In genomic region chr14:95056476-95056875, GRCh38 we compare ENCODE assay signal across 22 cellular contexts.
A peak's percentile ranks its signal among the peaks of the same experiment; 100 is the strongest.
DNase-seq lines count a peak whose midpoint lies in the region; TF ChIP-seq lines count a peak whose summit lies in the region.
"Had no signal": no experiment of that assay in that cellular context is flagged by ENCODE, and none has a peak within 500 bp of the region (broad histone marks: within the 10 kb centered on the region; RNA-seq: fewer than 3 reads in every experiment).

No MANE protein-coding gene starts in this region.

- no peaks in the 10 kb centered on the region for H3K9me3 ChIP-seq in prostate gland
- no peaks in the 10 kb centered on the region for H3K9me3 ChIP-seq in GM23248 (ENCODE audit: low read depth)
- H3K9me3 ChIP-seq: BE2C, colonic mucosa had no signal

- H3K9me2 ChIP-seq in GM23248 (ENCODE audit: insufficient read depth): no peaks in the 10 kb centered on the region

- no peaks in the 10 kb centered on the region for H3K79me2 ChIP-seq in GM23248 (ENCODE audit: insufficient read depth)

- H2AFZ ChIP-seq in GM23248: no peak overlapping the region

- intact Hi-C loops in prostate gland (cut with DNase I): no loop called here

- no peak overlapping the region for H3K9ac ChIP-seq in GM23248

- no peak overlapping the region for H3K4me3 ChIP-seq in prostate gland
- H3K4me3 ChIP-seq in GM23248: no peak overlapping the region
- H3K4me3 ChIP-seq: colonic mucosa, lung, skin epidermis had no signal

- no peak for TF ChIP-seq CTCF in prostate gland (IDR thresholded peaks at IDR 0.05)

- no peak overlapping the region for H3K4me2 ChIP-seq in GM23248 (ENCODE audit: unreplicated experiment)

- H3K4me1 ChIP-seq in prostate gland (replicated peaks) (peaks cover 3% of the 10 kb centered on the region), GM23248 (ENCODE audit: insufficient read depth) (no peaks in the 10 kb centered on the region)
- H3K4me1 ChIP-seq: BE2C, colonic mucosa had no signal

- 29% methylated on average over 10 of the region's 10 CpGs for WGBS in prostate gland
- 38 to 47% methylated on average over 10 of the region's 10 CpGs for WGBS in GM23248 (ENCODE audit: low coverage in 1 of 2, low lambda C conversion rate in 2 of 2, missing lambda C conversion rate in 2 of 2), 2 experiments

- no peak overlapping the region for H3K27ac ChIP-seq in prostate gland
- no peak overlapping the region for H3K27ac ChIP-seq in GM23248
- H3K27ac ChIP-seq: 22Rv1, colonic mucosa, skin epidermis had no signal

- DNase-seq in NCI-H2081 (lab: John Stamatoyannopoulos, UW): peak; percentile 6 to 28
- no peak for DNase-seq in NCI-H2081 treated with DMSO at 0.1 percent for 48 hours (lab: John Stamatoyannopoulos, UW)
- peak in 2 of 3 experiments; percentile 87 to 94 for DNase-seq in NCI-H1417 (lab: John Stamatoyannopoulos, UW)
- DNase-seq in NCI-H69 (lab: John Stamatoyannopoulos, UW): peak; percentile 92
- DNase-seq in prostate gland (ENCODE audit: low spot score): peak; percentile 47
- no peak for DNase-seq in GM23248
- no peak for DNase-seq in stimulated activated CD4-positive, alpha-beta T cell treated with anti-CD3 and anti-CD28 coated beads, Interleukin-4, amount 100 ng/mL, for 1 hour
- no peak for DNase-seq in NCI-H187 (lab: John Stamatoyannopoulos, UW)
- DNase-seq: activated CD4-positive, CD25-positive, alpha-beta regulatory T cell; activated naive CD8-positive, alpha-beta T cell treated with anti-CD3 and anti-CD28 coated beads for 36 hours; activated T-cell treated with anti-CD3 and anti-CD28 coated beads, Interleukin-2, amount 50 U/mL, for 72 hours; BE2C; colonic mucosa; immature natural killer cell; naive thymus-derived CD8-positive, alpha-beta T cell; SHP77 treated with DMSO at 0.1 percent for 48 hours; stimulated activated CD4-positive, alpha-beta T cell treated with anti-CD3 and anti-CD28 coated beads, Interleukin-4, amount 100 ng/mL, for 24 hours; substantia nigra; T-helper 2 cell had no signal

- no peak for TF ChIP-seq POLR2A in prostate gland (IDR thresholded peaks at IDR 0.05)

- H4K20me1 ChIP-seq in GM23248 (ENCODE audit: insufficient read depth): no peaks in the 10 kb centered on the region

- no peaks in the 10 kb centered on the region for H3K27me3 ChIP-seq in prostate gland (replicated peaks; ENCODE audit: insufficient read depth)
- no peaks in the 10 kb centered on the region for H3K27me3 ChIP-seq in GM23248 (replicated peaks; ENCODE audit: insufficient read depth)
- H3K27me3 ChIP-seq: BE2C, colonic mucosa had no signal

- H3K36me3 ChIP-seq in prostate gland (no peaks in the 10 kb centered on the region), GM23248 (ENCODE audit: low read depth) (no peaks in the 10 kb centered on the region)
- H3K36me3 ChIP-seq: BE2C, colonic mucosa had no signal

- in situ Hi-C loops in GM23248 (cut with MboI): no loop called here

- no peaks in the 10 kb centered on the region for H3F3A ChIP-seq in GM23248 (ENCODE audit: insufficient read depth)

Comparison
In these comparisons a context has a peak if more than half of its experiments do, and no peak if none do; other contexts are left out.
1. DNase-seq: peak in NCI-H2081 (2 of 2), NCI-H1417 (2 of 3), NCI-H69 (single experiment) and prostate gland (single experiment); none in NCI-H2081 treated with DMSO at 0.1 percent for 48 hours (single experiment), GM23248 (single experiment), stimulated activated CD4-positive, alpha-beta T cell treated with anti-CD3 and anti-CD28 coated beads, Interleukin-4, amount 100 ng/mL, for 1 hour (single experiment) and NCI-H187 (0 of 2).